17 cellular contexts compared by ENCODE assay signal in the genomic region with DNA sequence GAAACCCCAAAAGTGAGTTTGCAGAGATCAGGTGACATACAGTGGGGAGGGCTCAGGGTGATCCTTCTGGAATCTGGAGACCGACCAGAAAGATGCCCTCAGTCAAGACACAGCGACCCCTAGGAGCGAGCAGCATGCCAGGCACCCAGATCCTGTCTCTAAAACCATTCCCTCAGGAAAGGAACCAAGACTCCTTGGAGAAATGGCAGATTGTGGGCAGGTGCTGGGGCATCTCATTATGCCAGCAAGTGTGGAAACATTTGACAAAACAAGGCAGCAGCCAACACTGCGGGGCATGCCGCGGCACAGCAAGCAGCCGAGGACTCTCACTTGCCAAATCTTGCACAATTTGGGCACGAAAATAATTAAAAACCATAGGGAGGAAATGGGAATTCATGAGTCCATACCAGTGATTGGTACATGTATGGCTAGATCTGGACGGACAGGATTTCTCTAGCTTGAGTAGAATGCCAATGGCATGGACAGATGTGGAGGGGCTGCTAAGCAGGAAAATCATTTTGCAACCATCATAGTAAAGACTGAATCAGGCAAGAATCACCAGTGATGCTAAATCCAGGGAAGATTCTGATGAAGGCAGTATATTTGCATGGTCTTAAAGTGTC.
A peak's percentile ranks its signal among the peaks of the same experiment; 100 is the strongest.
DNase-seq lines count a peak whose midpoint lies in the region; ATAC-seq and TF ChIP-seq lines count a peak whose summit lies in the region.
"Had no signal": no experiment of that assay in that cellular context is flagged by ENCODE, and none has a peak within 500 bp of the region (broad histone marks: within the 10 kb centered on the region; RNA-seq: fewer than 3 reads in every experiment).

No MANE protein-coding gene starts in this region.

- H4K20me1 ChIP-seq in H9 (ENCODE audit: control insufficient read depth, insufficient read depth, insufficient read length), result no peaks in the 10 kb centered on the region

- H3K36me3 ChIP-seq in CD8-positive, alpha-beta T cell (ENCODE audit: insufficient read depth, low read length), result no peaks in the 10 kb centered on the region

- no peak overlapping the region for H3K4me2 ChIP-seq in H9 (ENCODE audit: insufficient read depth, insufficient read length, low read length)

- no peak overlapping the region for H3K9ac ChIP-seq in H9 (ENCODE audit: extremely low read depth, insufficient read length, low read length)

- H3K4me1 ChIP-seq in CD8-positive, alpha-beta T cell (ENCODE audit: insufficient read depth, low read length), result peaks cover 23% of the 10 kb centered on the region
- no peaks in the 10 kb centered on the region for H3K4me1 ChIP-seq in H9 (ENCODE audit: insufficient read depth, low read length)
- H3K4me1 ChIP-seq: psoas muscle had no signal

- H3T11ph ChIP-seq in H9 (ENCODE audit: low read length), result no peak overlapping the region

- H3K4ac ChIP-seq in H9 (ENCODE audit: low read depth, low read length), result no peak overlapping the region

- H3K23ac ChIP-seq in H9 (ENCODE audit: insufficient read length, low read depth, low read length), result no peak overlapping the region

- no peak overlapping the region for H2AK5ac ChIP-seq in H9 (ENCODE audit: insufficient read length, low read length)

- no peaks in the 10 kb centered on the region for H3K9me3 ChIP-seq in CD8-positive, alpha-beta T cell (ENCODE audit: low read length)
- no peaks in the 10 kb centered on the region for H3K9me3 ChIP-seq in H9 (ENCODE audit: control insufficient read depth, low read depth, low read length)
- H3K9me3 ChIP-seq: psoas muscle had no signal

- POLR2A ChIA-PET in CD8-positive, alpha-beta T cell (lab: Charles Lee), result no interaction called here
- POLR2A ChIA-PET in WTC11 (lab: Charles Lee), result no interaction called here
- POLR2A ChIA-PET in activated CD4-positive, alpha-beta T cell treated with anti-CD3 and anti-CD28 coated beads, Interleukin-2, amount 10 ng/mL, durations not matched to agents 7 days and 5 days (lab: Charles Lee), result no interaction called here

- no peak overlapping the region for H2AFZ ChIP-seq in H9 (ENCODE audit: low read length)

- no peak overlapping the region for H2BK15ac ChIP-seq in H9 (ENCODE audit: low read depth, low read length)

- H4K91ac ChIP-seq in H9 (ENCODE audit: insufficient read length, low read depth, low read length), result no peak overlapping the region

- H2BK120ac ChIP-seq in H9 (ENCODE audit: low read depth, low read length, poor library complexity, severe bottlenecking), result no peak overlapping the region

- TF ChIP-seq CTCF in CD8-positive, alpha-beta T cell (IDR thresholded peaks at IDR 0.05), result no peak
- peak; percentile 24; the same call in 1 of the 3 replicates for TF ChIP-seq CTCF in H9 (conservative IDR thresholded peaks at IDR 0.05)
- TF ChIP-seq CTCF in WTC11 (IDR thresholded peaks at IDR 0.05), result no peak

- H3K79me1 ChIP-seq in H9 (ENCODE audit: insufficient read depth, low read depth, low read length, poor library complexity, severe bottlenecking), result no peaks in the 10 kb centered on the region

- no peak overlapping the region for H3K4me3 ChIP-seq in CD8-positive, alpha-beta T cell (ENCODE audit: low read depth, low read length)
- H3K4me3 ChIP-seq: psoas muscle had no signal

- no peaks in the 10 kb centered on the region for H3K23me2 ChIP-seq in H9 (ENCODE audit: insufficient read length, low read depth, low read length, poor library complexity, severe bottlenecking)

- H3K4me3 Mint-ChIP-seq in CD8-positive, alpha-beta T cell, result peak overlapping the region; percentile 7
- H3K4me3 Mint-ChIP-seq in H9 (no peak overlapping the region), WTC11 (no peak overlapping the region)
- no peak overlapping the region for H3K4me3 Mint-ChIP-seq in activated CD4-positive, alpha-beta T cell treated with anti-CD3 and anti-CD28 coated beads, Interleukin-2, amount 10 ng/mL, durations not matched to agents 7 days and 5 days
- no peak overlapping the region for H3K4me3 Mint-ChIP-seq in natural killer cell treated with Interleukin-12 subunit alpha and Interleukin-12 subunit beta and Interleukin-15 and Interleukin-18, amount 100 ng/mL, for 72 hours
- H3K4me3 Mint-ChIP-seq: activated CD8-positive, alpha-beta T cell treated with anti-CD3 and anti-CD28 coated beads, Interleukin-2, amount 10 ng/mL, durations not matched to agents 7 days and 5 days; activated T-helper 1 cell treated with anti-CD3 and anti-CD28 coated beads, Interleukin-12 subunit alpha, Interleukin-12 subunit beta, Interleukin-2, Interleukin-4 antibody, amounts not matched to agents 30 ng/mL and 10 ng/mL and 1 ng/mL, durations not matched to agents 14 hours and 24 hours and 36 hours; memory B cell; natural killer cell had no signal

- H3K27ac Mint-ChIP-seq in CD8-positive, alpha-beta T cell, result peak overlapping the region; percentile 19
- peak overlapping the region; percentile 1 to 27 (median 19); a peak in 1 of 7 replicates for H3K27ac Mint-ChIP-seq in H9
- H3K27ac Mint-ChIP-seq in WTC11, result peak overlapping the region; percentile 12; the same call in 1 of the 2 replicates
- H3K27ac Mint-ChIP-seq in activated CD4-positive, alpha-beta T cell treated with anti-CD3 and anti-CD28 coated beads, Interleukin-2, amount 10 ng/mL, durations not matched to agents 7 days and 5 days, result no peak overlapping the region
- H3K27ac Mint-ChIP-seq in natural killer cell treated with Interleukin-12 subunit alpha and Interleukin-12 subunit beta and Interleukin-15 and Interleukin-18, amount 100 ng/mL, for 72 hours, result no peak overlapping the region
- H3K27ac Mint-ChIP-seq: activated CD8-positive, alpha-beta T cell treated with anti-CD3 and anti-CD28 coated beads, Interleukin-2, amount 10 ng/mL, durations not matched to agents 7 days and 5 days; activated T-helper 1 cell treated with anti-CD3 and anti-CD28 coated beads, Interleukin-12 subunit alpha, Interleukin-12 subunit beta, Interleukin-2, Interleukin-4 antibody, amounts not matched to agents 30 ng/mL and 10 ng/mL and 1 ng/mL, durations not matched to agents 14 hours and 24 hours and 36 hours; memory B cell; natural killer cell had no signal

- no CpG with 5 or more reads among the region's 9 CpGs for WGBS in H9 (ENCODE audit: extremely low coverage, insufficient read length, low lambda C conversion rate)

- no peak overlapping the region for H4K5ac ChIP-seq in H9 (ENCODE audit: insufficient read length, low read depth, low read length)

- DNase-seq in CD8-positive, alpha-beta T cell, result no peak
- DNase-seq in H9, result no peak
- no peak for DNase-seq in WTC11 (ENCODE audit: low spot score)
- DNase-seq in activated CD4-positive, alpha-beta T cell treated with anti-CD3 and anti-CD28 coated beads, Interleukin-2, amount 10 ng/mL, durations not matched to agents 7 days and 5 days, result no peak
- DNase-seq in natural killer cell treated with Interleukin-12 subunit alpha and Interleukin-12 subunit beta and Interleukin-15 and Interleukin-18, amount 100 ng/mL, for 72 hours (ENCODE audit: low spot score), result no peak
- DNase-seq in GM19238 (ENCODE audit: insufficient read length, low spot score), result no peak
- DNase-seq in germinal center (ENCODE audit: low spot score), result no peak
- DNase-seq: activated CD8-positive, alpha-beta T cell treated with anti-CD3 and anti-CD28 coated beads, Interleukin-2, amount 10 ng/mL, durations not matched to agents 7 days and 5 days; natural killer cell; NCI-H1436 treated with DMSO at 0.1 percent for 48 hours; NCI-H2171 treated with DMSO at 0.1 percent for 48 hours; psoas muscle; small intestine; stimulated activated CD4-positive, alpha-beta T cell treated with anti-CD3 and anti-CD28 coated beads, Interleukin-4, amount 100 ng/mL, for 1 hour had no signal

- H3K14ac ChIP-seq in H9 (ENCODE audit: insufficient read depth, low read length), result no peak overlapping the region

- H2BK20ac ChIP-seq in H9 (ENCODE audit: low read depth, low read length, poor library complexity, severe bottlenecking), result no peak overlapping the region

- H3K4me1 Mint-ChIP-seq in CD8-positive, alpha-beta T cell (ENCODE audit: low read depth), result peaks cover 27% of the 10 kb centered on the region
- H3K4me1 Mint-ChIP-seq in H9, result peaks cover 4 to 19% of the 10 kb centered on the region in 2 experiments
- peaks cover 8% of the 10 kb centered on the region for H3K4me1 Mint-ChIP-seq in WTC11
- H3K4me1 Mint-ChIP-seq in activated CD4-positive, alpha-beta T cell treated with anti-CD3 and anti-CD28 coated beads, Interleukin-2, amount 10 ng/mL, durations not matched to agents 7 days and 5 days, result peaks cover 28% of the 10 kb centered on the region
- peaks cover 9 to 16% of the 10 kb centered on the region in 2 donors for H3K4me1 Mint-ChIP-seq in natural killer cell treated with Interleukin-12 subunit alpha and Interleukin-12 subunit beta and Interleukin-15 and Interleukin-18, amount 100 ng/mL, for 72 hours (ENCODE audit: low read depth in 2 of 2)

- H3K79me2 ChIP-seq in H9 (ENCODE audit: insufficient read depth, low read length), result no peaks in the 10 kb centered on the region

- no peak overlapping the region for H3K18ac ChIP-seq in H9 (ENCODE audit: insufficient read length, low read depth, low read length)

- H4K8ac ChIP-seq in H9 (replicated peaks; ENCODE audit: insufficient read length, low read depth, low read length), result no peak overlapping the region

- H2BK5ac ChIP-seq in H9 (ENCODE audit: insufficient read length, low read length), result no peak overlapping the region

- H3K36me3 Mint-ChIP-seq in CD8-positive, alpha-beta T cell, result no peaks in the 10 kb centered on the region
- H3K36me3 Mint-ChIP-seq in H9 (ENCODE audit: insufficient read depth in 1 of 3, low read depth in 3 of 3), result peaks cover 29 to 66% (median 65%) of the 10 kb centered on the region in 3 experiments
- H3K36me3 Mint-ChIP-seq in WTC11, result peaks cover 38% of the 10 kb centered on the region
- H3K36me3 Mint-ChIP-seq in activated CD4-positive, alpha-beta T cell treated with anti-CD3 and anti-CD28 coated beads, Interleukin-2, amount 10 ng/mL, durations not matched to agents 7 days and 5 days (ENCODE audit: low read depth), result no peaks in the 10 kb centered on the region
- H3K36me3 Mint-ChIP-seq in natural killer cell treated with Interleukin-12 subunit alpha and Interleukin-12 subunit beta and Interleukin-15 and Interleukin-18, amount 100 ng/mL, for 72 hours, result no peaks in the 10 kb centered on the region
- H3K36me3 Mint-ChIP-seq: memory B cell, natural killer cell had no signal

- no peak overlapping the region for H2BK12ac ChIP-seq in H9 (ENCODE audit: insufficient read length, low read depth, low read length)

- H3K9me3 Mint-ChIP-seq in CD8-positive, alpha-beta T cell, result no peaks in the 10 kb centered on the region
- H3K9me3 Mint-ChIP-seq in H9 (no peaks in the 10 kb centered on the region; a peak in 1 of 5 replicates), WTC11 (no peaks in the 10 kb centered on the region)
- H3K9me3 Mint-ChIP-seq in activated CD4-positive, alpha-beta T cell treated with anti-CD3 and anti-CD28 coated beads, Interleukin-2, amount 10 ng/mL, durations not matched to agents 7 days and 5 days, result no peaks in the 10 kb centered on the region
- no peaks in the 10 kb centered on the region for H3K9me3 Mint-ChIP-seq in natural killer cell treated with Interleukin-12 subunit alpha and Interleukin-12 subunit beta and Interleukin-15 and Interleukin-18, amount 100 ng/mL, for 72 hours
- H3K9me3 Mint-ChIP-seq: activated T-helper 1 cell treated with anti-CD3 and anti-CD28 coated beads, Interleukin-12 subunit alpha, Interleukin-12 subunit beta, Interleukin-2, Interleukin-4 antibody, amounts not matched to agents 30 ng/mL and 10 ng/mL and 1 ng/mL, durations not matched to agents 14 hours and 24 hours and 36 hours; memory B cell; natural killer cell had no signal

- no peak overlapping the region for H3K56ac ChIP-seq in H9 (ENCODE audit: insufficient read length, low read depth, low read length)

- ATAC-seq in CD8-positive, alpha-beta T cell, result no peak
- ATAC-seq in WTC11 (peak; percentile 35), esophagus mucosa (peak; percentile 66)
- ATAC-seq in natural killer cell treated with Interleukin-12 subunit alpha and Interleukin-12 subunit beta and Interleukin-15 and Interleukin-18, amount 100 ng/mL, for 72 hours, result no peak
- ATAC-seq: activated CD8-positive, alpha-beta T cell treated with anti-CD3 and anti-CD28 coated beads, Interleukin-2, amount 10 ng/mL, durations not matched to agents 7 days and 5 days; natural killer cell; psoas muscle had no signal

- H3K27me3 ChIP-seq in CD8-positive, alpha-beta T cell (ENCODE audit: insufficient read depth, low read length), result no peaks in the 10 kb centered on the region
- H3K27me3 ChIP-seq in H9 (ENCODE audit: insufficient read depth, low read length), result no peaks in the 10 kb centered on the region

- CTCF ChIA-PET in CD8-positive, alpha-beta T cell (lab: Charles Lee), result no interaction called here
- CTCF ChIA-PET in WTC11 (lab: Charles Lee), result no interaction called here
- CTCF ChIA-PET in activated CD4-positive, alpha-beta T cell treated with anti-CD3 and anti-CD28 coated beads, Interleukin-2, amount 10 ng/mL, durations not matched to agents 7 days and 5 days (lab: Charles Lee), result no interaction called here

- intact Hi-C loops in CD8-positive, alpha-beta T cell (cut with DNase I, micrococcal nuclease), result no loop called here

- H3K27me3 Mint-ChIP-seq in CD8-positive, alpha-beta T cell (ENCODE audit: low read depth), result no peaks in the 10 kb centered on the region
- H3K27me3 Mint-ChIP-seq in H9 (ENCODE audit: low read depth), result no peaks in the 10 kb centered on the region
- H3K27me3 Mint-ChIP-seq in WTC11 (ENCODE audit: low read depth), result no peaks in the 10 kb centered on the region
- no peaks in the 10 kb centered on the region for H3K27me3 Mint-ChIP-seq in activated CD4-positive, alpha-beta T cell treated with anti-CD3 and anti-CD28 coated beads, Interleukin-2, amount 10 ng/mL, durations not matched to agents 7 days and 5 days
- H3K27me3 Mint-ChIP-seq in natural killer cell treated with Interleukin-12 subunit alpha and Interleukin-12 subunit beta and Interleukin-15 and Interleukin-18, amount 100 ng/mL, for 72 hours, result peaks cover 0 to 11% of the 10 kb centered on the region in 2 donors

- no peak overlapping the region for H3K27ac ChIP-seq in CD8-positive, alpha-beta T cell (ENCODE audit: low read depth, low read length)
- no peak overlapping the region for H3K27ac ChIP-seq in H9 (ENCODE audit: insufficient read length, low read depth, low read length)
- H3K27ac ChIP-seq: psoas muscle had no signal

Comparison
In these comparisons a context has a peak if more than half of its experiments do, and no peak if none do; other contexts are left out.
1. ATAC-seq: peak in WTC11 (single experiment) and esophagus mucosa (single experiment); none in CD8-positive, alpha-beta T cell (single experiment) and natural killer cell treated with Interleukin-12 subunit alpha and Interleukin-12 subunit beta and Interleukin-15 and Interleukin-18, amount 100 ng/mL, for 72 hours (0 of 2).
2. H3K27ac Mint-ChIP-seq: peak in CD8-positive, alpha-beta T cell (single experiment), H9 (3 of 3) and WTC11 (single experiment); none in activated CD4-positive, alpha-beta T cell treated with anti-CD3 and anti-CD28 coated beads, Interleukin-2, amount 10 ng/mL, durations not matched to agents 7 days and 5 days (single experiment) and natural killer cell treated with Interleukin-12 subunit alpha and Interleukin-12 subunit beta and Interleukin-15 and Interleukin-18, amount 100 ng/mL, for 72 hours (0 of 2).